ENCODE assay signal across 14 cellular contexts in the genomic region with DNA sequence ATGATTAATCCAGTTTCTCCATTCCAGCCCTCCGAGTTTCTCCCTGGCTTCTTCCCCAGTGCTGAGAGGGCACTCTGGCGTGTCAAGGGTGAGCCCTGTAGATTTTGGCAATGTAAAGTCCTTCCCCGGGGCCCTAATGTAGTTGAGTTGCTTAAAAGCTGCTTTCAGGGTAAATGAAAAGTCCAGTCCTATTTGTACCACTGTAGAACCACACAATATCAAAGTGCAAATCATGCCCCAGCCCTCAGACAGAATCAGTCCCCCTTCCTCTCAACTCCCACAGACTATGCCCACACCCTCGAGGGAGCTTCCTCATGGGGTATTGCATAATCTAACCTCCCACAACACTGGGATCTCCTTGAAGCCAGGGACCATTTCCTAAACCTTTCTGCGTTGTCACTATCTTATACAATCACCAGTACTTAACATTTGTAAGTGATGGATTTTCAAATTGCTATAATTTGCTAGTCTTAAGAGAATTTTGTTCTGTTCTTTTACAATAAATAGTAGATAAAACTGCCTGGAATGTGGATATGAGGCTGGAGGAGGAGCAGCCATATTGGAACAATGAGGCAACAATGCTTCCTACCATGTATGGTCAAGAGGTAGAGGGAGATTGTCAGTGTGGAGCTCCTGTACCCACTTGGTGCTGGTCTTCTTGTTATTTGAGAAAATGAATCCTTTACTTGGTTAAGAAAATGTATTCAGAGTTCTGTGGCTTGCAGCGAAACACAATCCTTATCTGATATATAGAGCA. TPM values are rescaled to one million over a fixed set of nuclear protein-coding genes. Genes with fewer than 3 reads are reported as not detected.
DNase-seq lines count a peak whose midpoint lies in the region; ATAC-seq and TF ChIP-seq lines count a peak whose summit lies in the region.
"Had no signal": no experiment of that assay in that cellular context is flagged by ENCODE, and none has a peak within 500 bp of the region (broad histone marks: within the 10 kb centered on the region; RNA-seq: fewer than 3 reads in every experiment).

No MANE protein-coding gene starts in this region.

- POLR2A ChIA-PET in MCF 10A (lab: Yijun Ruan, JAX): interaction anchor here (0.8 to 3.3 kb wide), 10 partner anchors 7 to 94 kb away, joined by 3 to 28 read pairs (median 5); no protein-coding TSS in a partner anchor

- no peaks in the 10 kb centered on the region for H3K36me3 ChIP-seq in breast epithelium
- H3K36me3 ChIP-seq in thyroid gland: no peaks in the 10 kb centered on the region
- H3K36me3 ChIP-seq: suprapubic skin had no signal

- no peaks in the 10 kb centered on the region for H3K9me3 Mint-ChIP-seq in MCF 10A (ENCODE audit: unreplicated experiment)
- H3K9me3 Mint-ChIP-seq: immature natural killer cell had no signal

- H3K9me3 ChIP-seq in breast epithelium: no peaks in the 10 kb centered on the region
- no peaks in the 10 kb centered on the region for H3K9me3 ChIP-seq in thyroid gland
- H3K9me3 ChIP-seq: suprapubic skin had no signal

- TF ChIP-seq CTCF in MCF 10A (IDR thresholded peaks at IDR 0.05; ENCODE audit: unreplicated experiment): no peak
- TF ChIP-seq CTCF in breast epithelium (IDR thresholded peaks at IDR 0.05): no peak
- no peak for TF ChIP-seq CTCF in thyroid gland (IDR thresholded peaks at IDR 0.05)

- no peaks in the 10 kb centered on the region for H3K36me3 Mint-ChIP-seq in MCF 10A (ENCODE audit: insufficient read depth, unreplicated experiment)
- H3K36me3 Mint-ChIP-seq: immature natural killer cell had no signal

- no peaks in the 10 kb centered on the region for H3K27me3 Mint-ChIP-seq in MCF 10A (ENCODE audit: insufficient read depth, unreplicated experiment)

- CTCF ChIA-PET in MCF 10A (lab: Yijun Ruan, JAX): interaction anchor here (1.1 to 1.2 kb wide), 2 partner anchors 10 to 16 kb away, joined by 3 read pairs; no protein-coding TSS in a partner anchor

- intact Hi-C loops in MCF 10A (cut with micrococcal nuclease): no loop called here
- intact Hi-C loops in breast epithelium (cut with DNase I; ENCODE audit: low total_unique reads): no loop called here
- intact Hi-C loops in left cardiac atrium (cut with DNase I): no loop called here
- intact Hi-C loops in thyroid gland (cut with DNase I): no loop called here

- BruUV-seq in MCF 10A (replicated peaks; lab: Mats Ljungman, UMichigan): no TSS peak

- H3K4me3 Mint-ChIP-seq in MCF 10A (ENCODE audit: unreplicated experiment): no peak overlapping the region
- H3K4me3 Mint-ChIP-seq: immature natural killer cell had no signal

- H3K27me3 ChIP-seq in breast epithelium (no peaks in the 10 kb centered on the region), thyroid gland (no peaks in the 10 kb centered on the region)
- H3K27me3 ChIP-seq: suprapubic skin had no signal

- H3K4me3 ChIP-seq in breast epithelium (no peak overlapping the region), thyroid gland (replicated peaks in 1 of 3) (no peak overlapping the region)
- H3K4me3 ChIP-seq: suprapubic skin had no signal

- peak; percentile 58 for DNase-seq in MCF 10A (ENCODE audit: unreplicated experiment)
- no peak for DNase-seq in breast epithelium (ENCODE audit: low spot score in 2 of 2)
- peak; percentile 58 for DNase-seq in SKM-1 treated with dmso at 0.1 percent for 144 hours (lab: John Stamatoyannopoulos, UW; ENCODE audit: unreplicated experiment)
- DNase-seq in left cardiac atrium: no peak
- DNase-seq in thyroid gland: peak; percentile 48 to 49
- DNase-seq in HK-2 (ENCODE audit: unreplicated experiment): no peak
- DNase-seq in NCI-H2029 treated with DMSO at 0.1 percent for 48 hours (lab: John Stamatoyannopoulos, UW): no peak
- DNase-seq: activated CD4-positive, alpha-beta T cell treated with anti-CD3 and anti-CD28 coated beads, Interleukin-2, amount 50 U/mL, for 1 hour; immature natural killer cell; NCI-H2081 treated with DMSO at 0.1 percent for 48 hours; small intestine had no signal

- WGBS in thyroid gland, 2 donors: 40 to 46% methylated on average over 6 of the region's 6 CpGs

- no peaks in the 10 kb centered on the region for H3K4me1 ChIP-seq in breast epithelium
- peaks cover 15% of the 10 kb centered on the region in 2 donors for H3K4me1 ChIP-seq in thyroid gland

- TF ChIP-seq POLR2A in breast epithelium (IDR thresholded peaks at IDR 0.05): no peak
- no peak for TF ChIP-seq POLR2A in thyroid gland (IDR thresholded peaks at IDR 0.05)

- peak overlapping the region; percentile 75 for H3K27ac Mint-ChIP-seq in MCF 10A (ENCODE audit: low read depth, unreplicated experiment)
- H3K27ac Mint-ChIP-seq: immature natural killer cell had no signal

- H3K4me1 Mint-ChIP-seq in MCF 10A (ENCODE audit: insufficient read depth, unreplicated experiment): peaks cover 48% of the 10 kb centered on the region
- H3K4me1 Mint-ChIP-seq: immature natural killer cell had no signal

- ATAC-seq in left cardiac atrium: peak; percentile 61 to 75
- no peak for ATAC-seq in HG03354 (IDR thresholded peaks at IDR 0.05; ENCODE audit: poor library complexity, severe bottlenecking, unreplicated experiment)

- H3K27ac ChIP-seq in breast epithelium (no peak overlapping the region), thyroid gland (peak overlapping the region in 1 of 3 donors; percentile 13)
- H3K27ac ChIP-seq: 22Rv1, suprapubic skin had no signal

RNA-seq across cellular contexts. Expression of a gene that starts 34.4 kb away (rescaled TPM):
- total RNA-seq in MCF 10A (2022): not detected in 2 replicates
- total RNA-seq in breast epithelium: 1 to 10 TPM; 1.9 to 5.2 (median 2.6) TPM
- total RNA-seq in left cardiac atrium: 1 to 10 TPM; 7.0 to 9.1 TPM
- 10 to 100 TPM in 1 of 4 donors, 1 to 10 TPM in 3; 1.3 to 14.7 (median 3.0) TPM for total RNA-seq in thyroid gland

Comparison
In these comparisons a context has a peak if more than half of its experiments do, and no peak if none do; other contexts are left out.
1. DNase-seq: peak in MCF 10A (single experiment), SKM-1 treated with dmso at 0.1 percent for 144 hours (single experiment) and thyroid gland (2 of 2); none in breast epithelium (0 of 2), left cardiac atrium (single experiment), HK-2 (single experiment) and NCI-H2029 treated with DMSO at 0.1 percent for 48 hours (single experiment).